ENCODE assay signal across 8 cellular contexts in genomic region chr12:752673-753400, GRCh38. TPM values are rescaled to one million over a fixed set of nuclear protein-coding genes. Genes with fewer than 3 reads are reported as not detected.
DNase-seq lines count a peak whose midpoint lies in the region; ATAC-seq and TF ChIP-seq lines count a peak whose summit lies in the region.

No MANE protein-coding gene starts in this region.

- H3K27me3 ChIP-seq in cardiac muscle cell (no peaks in the 10 kb centered on the region), trophoblast cell (ENCODE audit: insufficient read depth, low read length) (no peaks in the 10 kb centered on the region)

- H3K23ac ChIP-seq in trophoblast cell (ENCODE audit: low read length): no peak overlapping the region

- H2BK12ac ChIP-seq in trophoblast cell (ENCODE audit: low read length): peak overlapping the region; percentile 50

- H2BK5ac ChIP-seq in trophoblast cell (ENCODE audit: low read depth, low read length, poor library complexity): peak overlapping the region; percentile 92

- peaks cover 24% of the 10 kb centered on the region for H3K79me2 ChIP-seq in trophoblast cell (ENCODE audit: control insufficient read depth, insufficient read depth, low read length, poor library complexity)

- peak overlapping the region; percentile 99 for H3K4me3 ChIP-seq in cardiac muscle cell
- H3K4me3 ChIP-seq in trophoblast cell (ENCODE audit: low read depth, low read length): peak overlapping the region; percentile 99

- H3K18ac ChIP-seq in trophoblast cell (ENCODE audit: low read length): peak overlapping the region; percentile 100

- peak; percentile 40 for DNase-seq in stimulated activated CD4-positive, alpha-beta T cell treated with anti-CD3 and anti-CD28 coated beads, Interleukin-12 subunit alpha, Interleukin-12 subunit beta, amount 100 ng/mL, for 4 hours
- no peak for DNase-seq in stimulated activated CD4-positive, alpha-beta T cell treated with anti-CD3 and anti-CD28 coated beads, Interleukin-1b, Interleukin-23, amount 100 ng/mL, for 48 hours
- DNase-seq in NCI-H774 (lab: John Stamatoyannopoulos, UW) (peak; percentile 68), cardiac muscle cell (ENCODE audit: low read depth in 1 of 2, low spot score in 1 of 2) (peak; percentile 59 to 78), trophoblast cell (peak; percentile 29 to 69), SHP77 treated with DMSO at 0.1 percent for 48 hours (lab: John Stamatoyannopoulos, UW) (no peak)

- H3K4me3 Mint-ChIP-seq in activated naive CD4-positive, alpha-beta T cell treated with anti-CD3 and anti-CD28 coated beads, Interleukin-2, amount 50 U/mL, for 24 hours: peak overlapping the region; percentile 97

- H3K27me3 Mint-ChIP-seq in activated naive CD4-positive, alpha-beta T cell treated with anti-CD3 and anti-CD28 coated beads, Interleukin-2, amount 50 U/mL, for 24 hours: no peaks in the 10 kb centered on the region

- no peaks in the 10 kb centered on the region for H3K9me3 ChIP-seq in cardiac muscle cell (ENCODE audit: low read depth)
- peaks cover 2% of the 10 kb centered on the region for H3K9me3 ChIP-seq in trophoblast cell (ENCODE audit: insufficient read depth, low read depth, low read length)

- peak overlapping the region; percentile 83 for H4K12ac ChIP-seq in trophoblast cell (ENCODE audit: low read depth, low read length)

- peaks cover 25% of the 10 kb centered on the region for H3K4me1 ChIP-seq in cardiac muscle cell (ENCODE audit: low read depth)
- peaks cover 2 to 7% of the 10 kb centered on the region in 2 experiments for H3K4me1 ChIP-seq in trophoblast cell (ENCODE audit: control insufficient read depth in 1 of 2, insufficient read depth in 2 of 2, low read length in 2 of 2)

- peak overlapping the region; percentile 93 for H2BK120ac ChIP-seq in trophoblast cell (ENCODE audit: insufficient read depth, low read length, poor library complexity)

- peak overlapping the region; percentile 79 for H2AFZ ChIP-seq in trophoblast cell (ENCODE audit: insufficient read depth, low read length, poor library complexity)

- H3K36me3 ChIP-seq in cardiac muscle cell: no peaks in the 10 kb centered on the region
- no peaks in the 10 kb centered on the region for H3K36me3 ChIP-seq in trophoblast cell (ENCODE audit: control insufficient read depth in 1 of 2, insufficient read depth in 2 of 2, low read length in 2 of 2)

- peak overlapping the region; percentile 92 for H3K14ac ChIP-seq in trophoblast cell (ENCODE audit: low read length)

- no peaks in the 10 kb centered on the region for H3K9me3 Mint-ChIP-seq in activated naive CD4-positive, alpha-beta T cell treated with anti-CD3 and anti-CD28 coated beads, Interleukin-2, amount 50 U/mL, for 24 hours

- no peak overlapping the region for H3K27ac Mint-ChIP-seq in activated naive CD4-positive, alpha-beta T cell treated with anti-CD3 and anti-CD28 coated beads, Interleukin-2, amount 50 U/mL, for 24 hours

- H2AK5ac ChIP-seq in trophoblast cell (ENCODE audit: low read length): peak overlapping the region; percentile 98

- H3K4me2 ChIP-seq in trophoblast cell (ENCODE audit: low read length): peak overlapping the region; percentile 95

- peaks cover 6% of the 10 kb centered on the region for H3K36me3 Mint-ChIP-seq in activated naive CD4-positive, alpha-beta T cell treated with anti-CD3 and anti-CD28 coated beads, Interleukin-2, amount 50 U/mL, for 24 hours

- H3K4ac ChIP-seq in trophoblast cell (ENCODE audit: low read depth, low read length): peak overlapping the region; percentile 96

- peaks cover 21% of the 10 kb centered on the region for H3K4me1 Mint-ChIP-seq in activated naive CD4-positive, alpha-beta T cell treated with anti-CD3 and anti-CD28 coated beads, Interleukin-2, amount 50 U/mL, for 24 hours

- ATAC-seq in HG02763 (IDR thresholded peaks at IDR 0.05; ENCODE audit: unreplicated experiment): peak; percentile 23

- H3K27ac ChIP-seq in cardiac muscle cell (peak overlapping the region; percentile 92), trophoblast cell (ENCODE audit: low read depth, low read length) (peak overlapping the region; percentile 95)

- peak overlapping the region; percentile 92 for H3K9ac ChIP-seq in trophoblast cell (ENCODE audit: low read length)

- H4K8ac ChIP-seq in trophoblast cell (ENCODE audit: low read depth, low read length): peak overlapping the region; percentile 92

- WGBS in trophoblast cell (ENCODE audit: extremely low coverage, insufficient coverage, insufficient read length): no CpG with 5 or more reads among the region's 86 CpGs

- peaks cover 20% of the 10 kb centered on the region for H3K79me1 ChIP-seq in trophoblast cell (ENCODE audit: low read length)

- TF ChIP-seq CTCF in cardiac muscle cell (IDR thresholded peaks at IDR 0.05; ENCODE audit: low read depth, low read length): no peak

- peak overlapping the region; percentile 85 for H4K91ac ChIP-seq in trophoblast cell (ENCODE audit: low read depth, low read length)

RNA-seq across cellular contexts. Expression of gene WNK1, which starts 0.5 kb away (rescaled TPM):
- total RNA-seq in cardiac muscle cell: 74.0 and 145 TPM in 2 replicates
- polyA plus RNA-seq in cardiac muscle cell: 110 and 150 TPM in 2 replicates
- polyA plus RNA-seq in trophoblast cell (2013): 67.0 and 67.8 TPM in 2 replicates

Comparison
In these comparisons a context has a peak if more than half of its experiments do, and no peak if none do; other contexts are left out.
1. DNase-seq: peak in stimulated activated CD4-positive, alpha-beta T cell treated with anti-CD3 and anti-CD28 coated beads, Interleukin-12 subunit alpha, Interleukin-12 subunit beta, amount 100 ng/mL, for 4 hours (single experiment), NCI-H774 (single experiment), cardiac muscle cell (2 of 2) and trophoblast cell (2 of 2); none in stimulated activated CD4-positive, alpha-beta T cell treated with anti-CD3 and anti-CD28 coated beads, Interleukin-1b, Interleukin-23, amount 100 ng/mL, for 48 hours (single experiment) and SHP77 treated with DMSO at 0.1 percent for 48 hours (single experiment).